ENCODE assay signal across 1 cellular context in the genomic region with DNA sequence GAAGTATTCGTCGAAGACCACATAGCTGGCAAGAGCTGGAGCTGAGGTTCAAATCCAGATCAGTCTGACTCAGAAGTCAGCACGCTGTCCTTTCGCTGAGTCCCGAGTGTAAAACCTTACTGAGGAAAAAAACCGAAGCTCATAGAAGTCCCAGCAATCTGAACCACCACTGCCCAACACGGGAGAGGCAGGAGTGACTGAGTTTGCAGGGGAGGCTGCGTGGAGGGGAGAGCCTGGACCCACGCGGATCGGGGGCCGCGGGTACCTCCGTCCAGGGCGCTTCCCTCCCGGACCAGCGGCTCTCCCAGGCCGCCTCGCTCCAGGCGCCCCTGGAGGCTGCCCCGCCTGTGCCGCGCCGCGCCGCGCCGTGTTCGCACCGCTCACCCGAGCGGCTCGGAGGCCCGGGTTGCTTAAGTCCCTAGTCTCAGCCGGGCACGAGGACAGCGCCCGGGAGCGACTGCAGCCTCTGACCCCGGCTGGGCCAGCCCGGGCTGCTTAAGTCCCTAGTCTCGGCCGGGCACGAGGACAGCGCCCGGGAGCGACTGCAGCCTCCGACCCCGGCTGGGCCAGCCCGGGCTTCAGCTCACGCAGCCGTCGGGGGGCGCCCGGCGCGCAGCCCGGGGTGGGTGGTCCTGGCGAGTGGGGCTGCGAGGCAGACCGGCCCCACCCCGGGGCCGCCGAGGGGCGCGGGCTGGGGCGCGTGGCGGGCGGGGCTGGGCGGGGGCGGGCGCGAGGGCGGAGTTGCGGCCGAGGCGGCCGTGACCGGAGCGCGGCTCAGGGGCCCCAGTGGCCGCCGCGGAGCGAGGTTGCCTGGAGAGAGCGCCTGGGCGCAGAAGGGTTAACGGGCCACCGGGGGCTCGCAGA.
TF ChIP-seq lines count a peak whose summit lies in the region.

A gene (plus strand): TSS at position 777 of the 864 bp plus-strand sequence. CDS start 2,881 bp downstream, outside the sequence.

TF ChIP-seq in K562, 482 proteins besides CTCF, POLR2A, EP300 and RAD21 (continued from another document and continues in another):
- TF ChIP-seq, protein P1, sequence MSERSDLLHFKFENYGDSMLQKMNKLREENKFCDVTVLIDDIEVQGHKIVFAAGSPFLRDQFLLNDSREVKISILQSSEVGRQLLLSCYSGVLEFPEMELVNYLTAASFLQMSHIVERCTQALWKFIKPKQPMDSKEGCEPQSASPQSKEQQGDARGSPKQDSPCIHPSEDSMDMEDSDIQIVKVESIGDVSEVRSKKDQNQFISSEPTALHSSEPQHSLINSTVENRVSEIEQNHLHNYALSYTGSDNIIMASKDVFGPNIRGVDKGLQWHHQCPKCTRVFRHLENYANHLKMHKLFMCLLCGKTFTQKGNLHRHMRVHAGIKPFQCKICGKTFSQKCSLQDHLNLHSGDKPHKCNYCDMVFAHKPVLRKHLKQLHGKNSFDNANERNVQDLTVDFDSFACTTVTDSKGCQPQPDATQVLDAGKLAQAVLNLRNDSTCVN (CRISPR knock-in tag; IDR thresholded peaks at IDR 0.05): no peak
- TF ChIP-seq SOX6 (IDR thresholded peaks at IDR 0.05): 0 out of 2 replicates have a peak, but pooled peaks have one; percentile 9
- no peak for TF ChIP-seq CC2D1A (IDR thresholded peaks at IDR 0.05)
- TF ChIP-seq, protein P2, sequence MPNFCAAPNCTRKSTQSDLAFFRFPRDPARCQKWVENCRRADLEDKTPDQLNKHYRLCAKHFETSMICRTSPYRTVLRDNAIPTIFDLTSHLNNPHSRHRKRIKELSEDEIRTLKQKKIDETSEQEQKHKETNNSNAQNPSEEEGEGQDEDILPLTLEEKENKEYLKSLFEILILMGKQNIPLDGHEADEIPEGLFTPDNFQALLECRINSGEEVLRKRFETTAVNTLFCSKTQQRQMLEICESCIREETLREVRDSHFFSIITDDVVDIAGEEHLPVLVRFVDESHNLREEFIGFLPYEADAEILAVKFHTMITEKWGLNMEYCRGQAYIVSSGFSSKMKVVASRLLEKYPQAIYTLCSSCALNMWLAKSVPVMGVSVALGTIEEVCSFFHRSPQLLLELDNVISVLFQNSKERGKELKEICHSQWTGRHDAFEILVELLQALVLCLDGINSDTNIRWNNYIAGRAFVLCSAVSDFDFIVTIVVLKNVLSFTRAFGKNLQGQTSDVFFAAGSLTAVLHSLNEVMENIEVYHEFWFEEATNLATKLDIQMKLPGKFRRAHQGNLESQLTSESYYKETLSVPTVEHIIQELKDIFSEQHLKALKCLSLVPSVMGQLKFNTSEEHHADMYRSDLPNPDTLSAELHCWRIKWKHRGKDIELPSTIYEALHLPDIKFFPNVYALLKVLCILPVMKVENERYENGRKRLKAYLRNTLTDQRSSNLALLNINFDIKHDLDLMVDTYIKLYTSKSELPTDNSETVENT (CRISPR knock-in tag; IDR thresholded peaks at IDR 0.05): peak; percentile 45; the same call in 1 of the 2 replicates
- TF ChIP-seq BRD9 (IDR thresholded peaks at IDR 0.05; ENCODE audit: low read depth, partially characterized antibody): peak; percentile 43
- no peak for TF ChIP-seq ZNF384 (IDR thresholded peaks at IDR 0.05; ENCODE audit: low read depth, low read length)
- TF ChIP-seq ZNF253 (CRISPR knock-in tag; conservative IDR thresholded peaks at IDR 0.05): no peak
- TF ChIP-seq TAL1 (IDR thresholded peaks at IDR 0.05): no peak
- TF ChIP-seq RFX1 (IDR thresholded peaks at IDR 0.05): no peak
- TF ChIP-seq MAFF (IDR thresholded peaks at IDR 0.05; ENCODE audit: low read length): no peak
- TF ChIP-seq RBM15 (IDR thresholded peaks at IDR 0.05; ENCODE audit: insufficient read depth, low read length): no peak
- TF ChIP-seq BRD4 (IDR thresholded peaks at IDR 0.05): no peak
- TF ChIP-seq, protein P3, sequence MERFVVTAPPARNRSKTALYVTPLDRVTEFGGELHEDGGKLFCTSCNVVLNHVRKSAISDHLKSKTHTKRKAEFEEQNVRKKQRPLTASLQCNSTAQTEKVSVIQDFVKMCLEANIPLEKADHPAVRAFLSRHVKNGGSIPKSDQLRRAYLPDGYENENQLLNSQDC (CRISPR knock-in tag; IDR thresholded peaks at IDR 0.05): no peak
- no peak for TF ChIP-seq MYBL2 (IDR thresholded peaks at IDR 0.05; ENCODE audit: low read depth)
- TF ChIP-seq MYBL2 (CRISPR knock-in tag; IDR thresholded peaks at IDR 0.05; ENCODE audit: borderline replicate concordance): no peak
- no peak for TF ChIP-seq DACH1 (IDR thresholded peaks at IDR 0.05; ENCODE audit: partially characterized antibody)
- TF ChIP-seq RBM14 (IDR thresholded peaks at IDR 0.05; ENCODE audit: borderline replicate concordance, insufficient read depth, low read depth, low read length): no peak
- TF ChIP-seq ZNF217 (CRISPR knock-in tag; IDR thresholded peaks at IDR 0.05): no peak
- no peak for TF ChIP-seq C11orf30 (IDR thresholded peaks at IDR 0.05; ENCODE audit: low read depth)
- no peak for TF ChIP-seq ZC3H4 (CRISPR knock-in tag; IDR thresholded peaks at IDR 0.05; ENCODE audit: borderline replicate concordance)
- no peak for TF ChIP-seq KAT2B (IDR thresholded peaks at IDR 0.05; ENCODE audit: low read depth, low read length)
- peak; percentile 60 to 62 for TF ChIP-seq NRF1 (conservative IDR thresholded peaks at IDR 0.05 in 1 of 2, IDR thresholded peaks at IDR 0.05 in 1 of 2)
- TF ChIP-seq, protein P4, sequence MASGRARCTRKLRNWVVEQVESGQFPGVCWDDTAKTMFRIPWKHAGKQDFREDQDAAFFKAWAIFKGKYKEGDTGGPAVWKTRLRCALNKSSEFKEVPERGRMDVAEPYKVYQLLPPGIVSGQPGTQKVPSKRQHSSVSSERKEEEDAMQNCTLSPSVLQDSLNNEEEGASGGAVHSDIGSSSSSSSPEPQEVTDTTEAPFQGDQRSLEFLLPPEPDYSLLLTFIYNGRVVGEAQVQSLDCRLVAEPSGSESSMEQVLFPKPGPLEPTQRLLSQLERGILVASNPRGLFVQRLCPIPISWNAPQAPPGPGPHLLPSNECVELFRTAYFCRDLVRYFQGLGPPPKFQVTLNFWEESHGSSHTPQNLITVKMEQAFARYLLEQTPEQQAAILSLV (tag; IDR thresholded peaks at IDR 0.05): no peak
- TF ChIP-seq MYNN (IDR thresholded peaks at IDR 0.05): no peak
- no peak for TF ChIP-seq MYNN (CRISPR knock-in tag; IDR thresholded peaks at IDR 0.05)
- TF ChIP-seq, protein P5, sequence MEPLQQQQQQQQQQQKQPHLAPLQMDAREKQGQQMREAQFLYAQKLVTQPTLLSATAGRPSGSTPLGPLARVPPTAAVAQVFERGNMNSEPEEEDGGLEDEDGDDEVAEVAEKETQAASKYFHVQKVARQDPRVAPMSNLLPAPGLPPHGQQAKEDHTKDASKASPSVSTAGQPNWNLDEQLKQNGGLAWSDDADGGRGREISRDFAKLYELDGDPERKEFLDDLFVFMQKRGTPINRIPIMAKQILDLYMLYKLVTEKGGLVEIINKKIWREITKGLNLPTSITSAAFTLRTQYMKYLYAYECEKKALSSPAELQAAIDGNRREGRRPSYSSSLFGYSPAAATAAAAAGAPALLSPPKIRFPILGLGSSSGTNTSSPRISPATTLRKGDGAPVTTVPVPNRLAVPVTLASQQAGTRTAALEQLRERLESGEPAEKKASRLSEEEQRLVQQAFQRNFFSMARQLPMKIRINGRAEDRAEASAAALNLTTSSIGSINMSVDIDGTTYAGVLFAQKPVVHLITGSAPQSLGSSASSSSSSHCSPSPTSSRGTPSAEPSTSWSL (CRISPR knock-in tag; IDR thresholded peaks at IDR 0.05; ENCODE audit: borderline replicate concordance): no peak
- no peak for TF ChIP-seq NELFE (IDR thresholded peaks at IDR 0.05; ENCODE audit: insufficient read depth, insufficient read length)
- TF ChIP-seq ZKSCAN1 (IDR thresholded peaks at IDR 0.05; ENCODE audit: low read depth, low read length): no peak
- no peak for TF ChIP-seq FOXM1 (IDR thresholded peaks at IDR 0.05; ENCODE audit: low read depth)
- peak; percentile 76; the same call in 1 of the 2 replicates for TF ChIP-seq FOXM1 (CRISPR knock-in tag; IDR thresholded peaks at IDR 0.05; ENCODE audit: low read depth)
- TF ChIP-seq ERF (CRISPR knock-in tag; IDR thresholded peaks at IDR 0.05): peak; percentile 59; the same call in 1 of the 2 replicates
- TF ChIP-seq, protein P6, sequence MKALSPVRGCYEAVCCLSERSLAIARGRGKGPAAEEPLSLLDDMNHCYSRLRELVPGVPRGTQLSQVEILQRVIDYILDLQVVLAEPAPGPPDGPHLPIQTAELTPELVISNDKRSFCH (CRISPR knock-in tag; IDR thresholded peaks at IDR 0.05): no peak
- TF ChIP-seq, protein P6 (tag; IDR thresholded peaks at IDR 0.05): peak; percentile 57; the same call in 1 of the 2 replicates
- TF ChIP-seq SMAD4 (CRISPR knock-in tag; conservative IDR thresholded peaks at IDR 0.05): peak; percentile 82
- TF ChIP-seq ARID2 (IDR thresholded peaks at IDR 0.05): no peak
- TF ChIP-seq ZNF589 (CRISPR knock-in tag; IDR thresholded peaks at IDR 0.05; ENCODE audit: low read depth): peak; percentile 74; the same call in 1 of the 2 replicates
- TF ChIP-seq, protein P7, sequence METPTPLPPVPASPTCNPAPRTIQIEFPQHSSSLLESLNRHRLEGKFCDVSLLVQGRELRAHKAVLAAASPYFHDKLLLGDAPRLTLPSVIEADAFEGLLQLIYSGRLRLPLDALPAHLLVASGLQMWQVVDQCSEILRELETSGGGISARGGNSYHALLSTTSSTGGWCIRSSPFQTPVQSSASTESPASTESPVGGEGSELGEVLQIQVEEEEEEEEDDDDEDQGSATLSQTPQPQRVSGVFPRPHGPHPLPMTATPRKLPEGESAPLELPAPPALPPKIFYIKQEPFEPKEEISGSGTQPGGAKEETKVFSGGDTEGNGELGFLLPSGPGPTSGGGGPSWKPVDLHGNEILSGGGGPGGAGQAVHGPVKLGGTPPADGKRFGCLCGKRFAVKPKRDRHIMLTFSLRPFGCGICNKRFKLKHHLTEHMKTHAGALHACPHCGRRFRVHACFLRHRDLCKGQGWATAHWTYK (CRISPR knock-in tag; IDR thresholded peaks at IDR 0.05): peak; percentile 35; the same call in 1 of the 2 replicates
- no peak for TF ChIP-seq SAFB2 (IDR thresholded peaks at IDR 0.05; ENCODE audit: borderline replicate concordance, low read depth, low read length, severe bottlenecking)
- TF ChIP-seq ZNF77 (CRISPR knock-in tag; IDR thresholded peaks at IDR 0.05): no peak
- TF ChIP-seq ZNF766 (CRISPR knock-in tag; conservative IDR thresholded peaks at IDR 0.05): 0 out of 2 replicates have a peak, but pooled peaks have one; percentile 43
- peak; percentile 45 for TF ChIP-seq ATF7 (IDR thresholded peaks at IDR 0.05)
- TF ChIP-seq RBM17 (IDR thresholded peaks at IDR 0.05; ENCODE audit: borderline replicate concordance, low read depth, low read length): no peak
- TF ChIP-seq TAF1 (IDR thresholded peaks at IDR 0.05; ENCODE audit: control insufficient read depth, extremely low read depth, insufficient read depth, low read length, severe bottlenecking): peak; percentile 71
- TF ChIP-seq SP1 (CRISPR knock-in tag; IDR thresholded peaks at IDR 0.05): peak; percentile 16; the same call in 1 of the 2 replicates
- peak; percentile 70; the same call in 1 of the 2 replicates for TF ChIP-seq SAFB (IDR thresholded peaks at IDR 0.05; ENCODE audit: borderline replicate concordance, low read depth, low read length)
- no peak for TF ChIP-seq KDM4B (IDR thresholded peaks at IDR 0.05; ENCODE audit: borderline replicate concordance in 2 of 2, low read depth in 1 of 2)
- TF ChIP-seq, protein P8, sequence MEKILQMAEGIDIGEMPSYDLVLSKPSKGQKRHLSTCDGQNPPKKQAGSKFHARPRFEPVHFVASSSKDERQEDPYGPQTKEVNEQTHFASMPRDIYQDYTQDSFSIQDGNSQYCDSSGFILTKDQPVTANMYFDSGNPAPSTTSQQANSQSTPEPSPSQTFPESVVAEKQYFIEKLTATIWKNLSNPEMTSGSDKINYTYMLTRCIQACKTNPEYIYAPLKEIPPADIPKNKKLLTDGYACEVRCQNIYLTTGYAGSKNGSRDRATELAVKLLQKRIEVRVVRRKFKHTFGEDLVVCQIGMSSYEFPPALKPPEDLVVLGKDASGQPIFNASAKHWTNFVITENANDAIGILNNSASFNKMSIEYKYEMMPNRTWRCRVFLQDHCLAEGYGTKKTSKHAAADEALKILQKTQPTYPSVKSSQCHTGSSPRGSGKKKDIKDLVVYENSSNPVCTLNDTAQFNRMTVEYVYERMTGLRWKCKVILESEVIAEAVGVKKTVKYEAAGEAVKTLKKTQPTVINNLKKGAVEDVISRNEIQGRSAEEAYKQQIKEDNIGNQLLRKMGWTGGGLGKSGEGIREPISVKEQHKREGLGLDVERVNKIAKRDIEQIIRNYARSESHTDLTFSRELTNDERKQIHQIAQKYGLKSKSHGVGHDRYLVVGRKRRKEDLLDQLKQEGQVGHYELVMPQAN (IDR thresholded peaks at IDR 0.05; ENCODE audit: borderline replicate concordance): no peak
- TF ChIP-seq, protein P9, sequence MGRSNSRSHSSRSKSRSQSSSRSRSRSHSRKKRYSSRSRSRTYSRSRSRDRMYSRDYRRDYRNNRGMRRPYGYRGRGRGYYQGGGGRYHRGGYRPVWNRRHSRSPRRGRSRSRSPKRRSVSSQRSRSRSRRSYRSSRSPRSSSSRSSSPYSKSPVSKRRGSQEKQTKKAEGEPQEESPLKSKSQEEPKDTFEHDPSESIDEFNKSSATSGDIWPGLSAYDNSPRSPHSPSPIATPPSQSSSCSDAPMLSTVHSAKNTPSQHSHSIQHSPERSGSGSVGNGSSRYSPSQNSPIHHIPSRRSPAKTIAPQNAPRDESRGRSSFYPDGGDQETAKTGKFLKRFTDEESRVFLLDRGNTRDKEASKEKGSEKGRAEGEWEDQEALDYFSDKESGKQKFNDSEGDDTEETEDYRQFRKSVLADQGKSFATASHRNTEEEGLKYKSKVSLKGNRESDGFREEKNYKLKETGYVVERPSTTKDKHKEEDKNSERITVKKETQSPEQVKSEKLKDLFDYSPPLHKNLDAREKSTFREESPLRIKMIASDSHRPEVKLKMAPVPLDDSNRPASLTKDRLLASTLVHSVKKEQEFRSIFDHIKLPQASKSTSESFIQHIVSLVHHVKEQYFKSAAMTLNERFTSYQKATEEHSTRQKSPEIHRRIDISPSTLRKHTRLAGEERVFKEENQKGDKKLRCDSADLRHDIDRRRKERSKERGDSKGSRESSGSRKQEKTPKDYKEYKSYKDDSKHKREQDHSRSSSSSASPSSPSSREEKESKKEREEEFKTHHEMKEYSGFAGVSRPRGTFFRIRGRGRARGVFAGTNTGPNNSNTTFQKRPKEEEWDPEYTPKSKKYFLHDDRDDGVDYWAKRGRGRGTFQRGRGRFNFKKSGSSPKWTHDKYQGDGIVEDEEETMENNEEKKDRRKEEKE (IDR thresholded peaks at IDR 0.05; ENCODE audit: borderline replicate concordance in 1 of 2, control insufficient read depth in 1 of 2, low read depth in 2 of 2, low read length in 1 of 2): 0 out of 4 replicates have a peak, but pooled peaks of 1 of the 2 experiments have one; percentile 29
- TF ChIP-seq CBX2 (IDR thresholded peaks at IDR 0.05; ENCODE audit: insufficient read depth, low read length, poor library complexity, severe bottlenecking): no peak
